1 cellular context compared by ENCODE assay signal in genomic region chr11:13338437-13339069, GRCh38.
TF ChIP-seq lines count a peak whose summit lies in the region.

No MANE protein-coding gene starts in this region.

TF ChIP-seq in K562, 482 proteins besides CTCF, POLR2A, EP300 and RAD21 (continued from another document and continues in another):
- TF ChIP-seq RREB1 (CRISPR knock-in tag; IDR thresholded peaks at IDR 0.05) (no peak), RNF2 (IDR thresholded peaks at IDR 0.05) (no peak), SMAD4 (CRISPR knock-in tag; conservative IDR thresholded peaks at IDR 0.05) (no peak), ETS2 (tag; IDR thresholded peaks at IDR 0.05; ENCODE audit: borderline replicate concordance, poor library complexity, severe bottlenecking) (no peak), ID3 (CRISPR knock-in tag; IDR thresholded peaks at IDR 0.05) (no peak), ID3 (tag; IDR thresholded peaks at IDR 0.05) (no peak), POLR2G (IDR thresholded peaks at IDR 0.05; ENCODE audit: low read depth, low read length) (no peak), SP2 (IDR thresholded peaks at IDR 0.05; ENCODE audit: extremely low read depth, low read depth, low read length, poor library complexity, severe bottlenecking) (no peak), ELF4 (CRISPR knock-in tag; IDR thresholded peaks at IDR 0.05) (no peak), ZNF232 (CRISPR knock-in tag; IDR thresholded peaks at IDR 0.05) (no peak), GTF2B (IDR thresholded peaks at IDR 0.05; ENCODE audit: extremely low read depth, insufficient read length) (no peak), NCOA2 (IDR thresholded peaks at IDR 0.05; ENCODE audit: partially characterized antibody in 2 of 2) (no peak), ATF6 (CRISPR knock-in tag; IDR thresholded peaks at IDR 0.05) (no peak), ZNF512 (tag; IDR thresholded peaks at IDR 0.05) (no peak), ZNF584 (CRISPR knock-in tag; IDR thresholded peaks at IDR 0.05; ENCODE audit: low read depth) (no peak), ELF2 (CRISPR knock-in tag; IDR thresholded peaks at IDR 0.05) (no peak), BCOR (IDR thresholded peaks at IDR 0.05) (peak; percentile 89; the same call in 1 of the 2 replicates), IRF1 (CRISPR knock-in tag; IDR thresholded peaks at IDR 0.05; ENCODE audit: borderline replicate concordance) (no peak), TCF15 (CRISPR knock-in tag; IDR thresholded peaks at IDR 0.05) (no peak), USF1 (CRISPR knock-in tag; IDR thresholded peaks at IDR 0.05) (no peak), ZNF124 (CRISPR knock-in tag; IDR thresholded peaks at IDR 0.05) (no peak), KLF1 (tag; IDR thresholded peaks at IDR 0.05) (no peak), ZNF75A (CRISPR knock-in tag; IDR thresholded peaks at IDR 0.05) (no peak), KLF16 (IDR thresholded peaks at IDR 0.05) (no peak), U2AF1 (optimal IDR thresholded peaks at IDR 0.05; ENCODE audit: low read depth, low read length) (no peak), SOX6 (IDR thresholded peaks at IDR 0.05) (no peak), MAFK (IDR thresholded peaks at IDR 0.05; ENCODE audit: low read length) (peak; percentile 78), MYNN (IDR thresholded peaks at IDR 0.05) (no peak), MYNN (CRISPR knock-in tag; IDR thresholded peaks at IDR 0.05) (no peak), SIN3B (IDR thresholded peaks at IDR 0.05; ENCODE audit: low read depth) (no peak), TOE1 (IDR thresholded peaks at IDR 0.05; ENCODE audit: borderline replicate concordance) (no peak), TOE1 (CRISPR knock-in tag; IDR thresholded peaks at IDR 0.05; ENCODE audit: borderline replicate concordance, low read depth) (no peak), MAFF (IDR thresholded peaks at IDR 0.05; ENCODE audit: low read length) (peak; percentile 73), HMG20A (CRISPR knock-in tag; conservative IDR thresholded peaks at IDR 0.05) (no peak), SP1 (CRISPR knock-in tag; IDR thresholded peaks at IDR 0.05) (no peak), KAT8 (IDR thresholded peaks at IDR 0.05; ENCODE audit: low read depth) (no peak), ZNF316 (IDR thresholded peaks at IDR 0.05) (peak; percentile 76), SNIP1 (IDR thresholded peaks at IDR 0.05; ENCODE audit: low read depth) (no peak), SFPQ (IDR thresholded peaks at IDR 0.05; ENCODE audit: low read depth, low read length) (no peak), MCM7 (IDR thresholded peaks at IDR 0.05) (no peak), RERE (CRISPR knock-in tag; IDR thresholded peaks at IDR 0.05; ENCODE audit: borderline replicate concordance) (no peak), MXD1 (CRISPR knock-in tag; IDR thresholded peaks at IDR 0.05; ENCODE audit: borderline replicate concordance, poor library complexity, severe bottlenecking) (no peak), EZH2 (IDR thresholded peaks at IDR 0.05; ENCODE audit: borderline replicate concordance, low read depth, low read length) (no peak), HNRNPH1 (optimal IDR thresholded peaks at IDR 0.05; ENCODE audit: low read depth, low read length) (no peak), MTA2 (IDR thresholded peaks at IDR 0.05; ENCODE audit: low read depth) (no peak), EP400 (IDR thresholded peaks at IDR 0.05) (no peak; the same call in 1 of the 2 replicates), SMAD2 (IDR thresholded peaks at IDR 0.05; ENCODE audit: low read depth, low read length) (no peak)
